Comparison of ENCODE assay signal across 20 cellular contexts in genomic region chr2:3160751-3161330, GRCh38.
DNase-seq lines count a peak whose midpoint lies in the region; ATAC-seq and TF ChIP-seq lines count a peak whose summit lies in the region.
"Had no signal": no experiment of that assay in that cellular context is flagged by ENCODE, and none has a peak within 500 bp of the region (broad histone marks: within the 10 kb centered on the region; RNA-seq: fewer than 3 reads in every experiment).

No MANE protein-coding gene starts in this region.

- H3K4me3 ChIP-seq in astrocyte of the spinal cord (ENCODE audit: low read depth, low read length) (no peak overlapping the region), thyroid gland (replicated peaks in 1 of 3) (no peak overlapping the region), HAP-1 (no peak overlapping the region)
- H3K4me3 ChIP-seq: A549, BLaER1, SK-N-MC had no signal

- 50 to 54% methylated on average over 6 of the region's 6 CpGs for WGBS in thyroid gland, 2 donors

- TF ChIP-seq POLR2A in thyroid gland (IDR thresholded peaks at IDR 0.05), result no peak

- H3K27me3 ChIP-seq in thyroid gland, result no peaks in the 10 kb centered on the region
- no peaks in the 10 kb centered on the region for H3K27me3 ChIP-seq in HAP-1 (ENCODE audit: low read depth)
- H3K27me3 ChIP-seq: BLaER1 had no signal

- TF ChIP-seq CTCF in astrocyte of the spinal cord (IDR thresholded peaks at IDR 0.05; ENCODE audit: low read depth, low read length) (no peak), thyroid gland (IDR thresholded peaks at IDR 0.05) (peak in 1 of 6 experiments; percentile 11)

- in situ Hi-C loops in astrocyte of the spinal cord (cut with HindIII; ENCODE audit: low sequenced_read_pairs), result no loop called here
- in situ Hi-C loops in HAP-1 (cut with MboI; ENCODE audit: low sequenced_read_pairs), result no loop called here

- ATAC-seq in HG03354 (IDR thresholded peaks at IDR 0.05; ENCODE audit: poor library complexity, severe bottlenecking, unreplicated experiment) (no peak), HG03378 (IDR thresholded peaks at IDR 0.05; ENCODE audit: unreplicated experiment) (no peak)
- ATAC-seq: A549 had no signal

- no peaks in the 10 kb centered on the region for H3K36me3 ChIP-seq in thyroid gland
- no peaks in the 10 kb centered on the region for H3K36me3 ChIP-seq in HAP-1 (replicated peaks)

- DNase-seq in HT1080 (ENCODE audit: low read depth) (peak; percentile 26), astrocyte of the spinal cord (ENCODE audit: low read depth, low spot score) (peak; percentile 14), islet precursor cell (peak; percentile 55), thyroid gland (peak; percentile 70 to 78), HAP-1 (ENCODE audit: low spot score in 2 of 2) (no peak)
- DNase-seq: CD4-positive, alpha-beta memory T cell; DMS53; H7; KBM-7; NCI-H1417 treated with DMSO at 0.1 percent for 48 hours; NCI-H187 treated with DMSO at 0.1 percent for 48 hours; NCI-H2227 treated with DMSO at 0.1 percent for 48 hours; NCI-H510A treated with DMSO at 0.1 percent for 48 hours; NCI-H774; Right ventricle myocardium superior had no signal

- H3K9me3 ChIP-seq in thyroid gland (no peaks in the 10 kb centered on the region), HAP-1 (peaks cover 5% of the 10 kb centered on the region; the same call in 1 of the 2 replicates)

- intact Hi-C loops in thyroid gland (cut with DNase I), result no loop called here

- peak overlapping the region; percentile 72 to 82 (median 80) for H3K27ac ChIP-seq in thyroid gland
- H3K27ac ChIP-seq: A549, BLaER1, SK-N-MC had no signal

- peaks cover 5 to 10% of the 10 kb centered on the region in 2 donors for H3K4me1 ChIP-seq in thyroid gland
- H3K4me1 ChIP-seq in HAP-1, result peaks cover 3% of the 10 kb centered on the region; the same call in 1 of the 2 replicates
- H3K4me1 ChIP-seq: A549 had no signal

Comparison
In these comparisons a context has a peak if more than half of its experiments do, and no peak if none do; other contexts are left out.
1. DNase-seq: peak in HT1080 (single experiment), astrocyte of the spinal cord (single experiment), islet precursor cell (single experiment) and thyroid gland (2 of 2); none in HAP-1 (0 of 2).